In genomic region chr20:49245921-49246740, GRCh38 we compare ENCODE assay signal across 8 cellular contexts. TPM values are rescaled to one million over a fixed set of nuclear protein-coding genes. Genes with fewer than 3 reads are reported as not detected.
DNase-seq lines count a peak whose midpoint lies in the region; ATAC-seq, FAIRE-seq and TF ChIP-seq lines count a peak whose summit lies in the region.

No MANE protein-coding gene starts in this region.

- H3K27ac ChIP-seq in Karpas-422 (ENCODE audit: low read length) (no peak overlapping the region), endothelial cell of umbilical vein (ENCODE audit: insufficient read depth, low read depth, low read length) (no peak overlapping the region)

- H3K36me3 ChIP-seq in Karpas-422 (ENCODE audit: insufficient read depth, low read length) (peaks cover 41% of the 10 kb centered on the region; the same call in 1 of the 2 replicates), endothelial cell of umbilical vein (ENCODE audit: control insufficient read depth in 2 of 2, extremely low read depth in 1 of 2, insufficient read depth in 2 of 2, low read length in 2 of 2) (peaks cover 27 to 42% of the 10 kb centered on the region in 2 experiments), mucosa of descending colon (ENCODE audit: low read depth) (peaks cover 30% of the 10 kb centered on the region)

- peak; percentile 81 for ATAC-seq in mucosa of descending colon
- ATAC-seq in HG03342 (IDR thresholded peaks at IDR 0.05; ENCODE audit: unreplicated experiment) = no peak
- no peak for ATAC-seq in HG02623 (IDR thresholded peaks at IDR 0.05; ENCODE audit: unreplicated experiment)

- H3K4me2 ChIP-seq in Karpas-422 (ENCODE audit: low read depth, low read length, poor library complexity, severe bottlenecking) = no peak overlapping the region
- H3K4me2 ChIP-seq in endothelial cell of umbilical vein (ENCODE audit: insufficient read depth, low read length) = no peak overlapping the region

- H3K27me3 Mint-ChIP-seq in activated T-cell treated with anti-CD3 and anti-CD28 coated beads, Interleukin-2, amount 50 U/mL, for 24 hours = no peaks in the 10 kb centered on the region

- H4K20me1 ChIP-seq in Karpas-422 (ENCODE audit: insufficient read depth, low read depth, low read length) (peaks cover 5% of the 10 kb centered on the region; the same call in 1 of the 2 replicates), endothelial cell of umbilical vein (replicated peaks; ENCODE audit: control insufficient read depth, extremely low read depth, insufficient read depth, low read length) (no peaks in the 10 kb centered on the region)

- H3K4me3 ChIP-seq in Karpas-422 (ENCODE audit: low read length) = no peak overlapping the region
- H3K4me3 ChIP-seq in endothelial cell of umbilical vein (replicated peaks in 1 of 3; ENCODE audit: insufficient read depth in 1 of 3, low read depth in 1 of 3, low read length in 3 of 3) = no peak overlapping the region
- H3K4me3 ChIP-seq in mucosa of descending colon = no peak overlapping the region

- peak; percentile 68 for TF ChIP-seq CTCF in endothelial cell of umbilical vein (IDR thresholded peaks at IDR 0.05; ENCODE audit: extremely low read depth in 1 of 2, insufficient read depth in 1 of 2, low read depth in 1 of 2, low read length in 2 of 2)
- peak; percentile 30 for TF ChIP-seq CTCF in mucosa of descending colon (IDR thresholded peaks at IDR 0.05)

- peaks cover 100% of the 10 kb centered on the region for H3K36me3 Mint-ChIP-seq in activated T-cell treated with anti-CD3 and anti-CD28 coated beads, Interleukin-2, amount 50 U/mL, for 24 hours (ENCODE audit: low read depth)

- H3K9me3 Mint-ChIP-seq in activated T-cell treated with anti-CD3 and anti-CD28 coated beads, Interleukin-2, amount 50 U/mL, for 24 hours = no peaks in the 10 kb centered on the region

- no peak for TF ChIP-seq POLR2A in endothelial cell of umbilical vein (IDR thresholded peaks at IDR 0.05; ENCODE audit: low read depth, low read length)

- H2AFZ ChIP-seq in Karpas-422 (ENCODE audit: low read length) (no peak overlapping the region), endothelial cell of umbilical vein (ENCODE audit: low read depth, low read length) (no peak overlapping the region)

- peaks cover 7% of the 10 kb centered on the region for H3K4me1 Mint-ChIP-seq in activated T-cell treated with anti-CD3 and anti-CD28 coated beads, Interleukin-2, amount 50 U/mL, for 24 hours (ENCODE audit: low read depth)

- H3K27ac Mint-ChIP-seq in activated T-cell treated with anti-CD3 and anti-CD28 coated beads, Interleukin-2, amount 50 U/mL, for 24 hours = peak overlapping the region; percentile 87

- no peaks in the 10 kb centered on the region for H3K9me2 ChIP-seq in Karpas-422 (replicated peaks; ENCODE audit: insufficient read depth, low read length)

- dilution Hi-C loops in endothelial cell of umbilical vein (cut with MboI; ENCODE audit: extremely low pct_ligation_motif_present, low sequenced_read_pairs) = no loop called here

- H3K27me3 ChIP-seq in Karpas-422 (ENCODE audit: low read length) (no peaks in the 10 kb centered on the region), endothelial cell of umbilical vein (ENCODE audit: control insufficient read depth in 2 of 2, insufficient read depth in 2 of 2, low read length in 2 of 2) (no peaks in the 10 kb centered on the region)

- H3K4me1 ChIP-seq in Karpas-422 (ENCODE audit: low read length) (no peaks in the 10 kb centered on the region), endothelial cell of umbilical vein (ENCODE audit: control insufficient read depth, extremely low read depth, insufficient read depth, low read length) (peaks cover 26% of the 10 kb centered on the region), mucosa of descending colon (ENCODE audit: low read depth) (peaks cover 2% of the 10 kb centered on the region)

- POLR2A ChIA-PET in endothelial cell of umbilical vein (lab: Charles Lee) = interaction anchor here (0.5 to 0.9 kb wide), 2 partner anchors 8 to 9 kb away, joined by 3 to 4 read pairs; no protein-coding TSS in a partner anchor

- no peak overlapping the region for H3K4me3 Mint-ChIP-seq in activated T-cell treated with anti-CD3 and anti-CD28 coated beads, Interleukin-2, amount 50 U/mL, for 24 hours

- no TSS peak for BruUV-seq in endothelial cell of umbilical vein (replicated peaks; lab: Mats Ljungman, UMichigan)

- DNase-seq in activated T-cell treated with anti-CD3 and anti-CD28 coated beads, Interleukin-2, amount 50 U/mL, for 24 hours = no peak
- DNase-seq in activated T-cell treated with anti-CD3 and anti-CD28 coated beads, Interleukin-2, amount 50 U/mL, for 1 hour = no peak
- DNase-seq in Karpas-422 (peak; percentile 79), SKM-1 treated with dmso at 0.1 percent for 144 hours (lab: John Stamatoyannopoulos, UW; ENCODE audit: unreplicated experiment) (peak; percentile 33), endothelial cell of umbilical vein (ENCODE audit: low read depth, low spot score) (peak; percentile 72), mucosa of descending colon (peak in 1 of 3 donors; percentile 27)

- H3K79me2 ChIP-seq in Karpas-422 (ENCODE audit: low read length) (no peaks in the 10 kb centered on the region), endothelial cell of umbilical vein (ENCODE audit: control insufficient read depth, insufficient read depth, low read length) (no peaks in the 10 kb centered on the region)

- no peaks in the 10 kb centered on the region for H3K9me1 ChIP-seq in endothelial cell of umbilical vein (replicated peaks; ENCODE audit: control insufficient read depth, extremely low read depth, insufficient read depth, low read length)

- intact Hi-C loops in endothelial cell of umbilical vein (cut with micrococcal nuclease) = loop anchor here (1.0 kb wide), 2 partner anchors 30 to 77 kb away; no protein-coding TSS in a partner anchor
- intact Hi-C loops in mucosa of descending colon (cut with DNase I, micrococcal nuclease) = no loop called here

- CTCF ChIA-PET in endothelial cell of umbilical vein (lab: Charles Lee) = interaction anchor here (0.6 to 6.4 kb wide), 25 partner anchors 9 to 287 kb away, joined by 3 to 121 read pairs (median 5); partner anchors contain the start of genes DDX27 and ZNFX1

- no peak overlapping the region for H3K9ac ChIP-seq in Karpas-422 (ENCODE audit: low read length)
- H3K9ac ChIP-seq in endothelial cell of umbilical vein (replicated peaks; ENCODE audit: extremely low read depth, insufficient read depth, low read length) = no peak overlapping the region

- no peaks in the 10 kb centered on the region for H3K9me3 ChIP-seq in Karpas-422 (ENCODE audit: low read length)
- H3K9me3 ChIP-seq in endothelial cell of umbilical vein (replicated peaks; ENCODE audit: control insufficient read depth, insufficient read depth, low read length) = no peaks in the 10 kb centered on the region
- H3K9me3 ChIP-seq in mucosa of descending colon = no peaks in the 10 kb centered on the region

- FAIRE-seq in endothelial cell of umbilical vein (lab: Jason Lieb, UNC) = peak; percentile 94

TF ChIP-seq in endothelial cell of umbilical vein, 7 proteins besides CTCF, POLR2A, EP300 and RAD21 (continues in another document):
- TF ChIP-seq MYC (IDR thresholded peaks at IDR 0.05; ENCODE audit: low read depth, low read length) (no peak), FOS (IDR thresholded peaks at IDR 0.05; ENCODE audit: borderline replicate concordance, insufficient read depth, low read length) (no peak), POLR2AphosphoS5 (IDR thresholded peaks at IDR 0.05; ENCODE audit: insufficient read depth, low read depth, low read length) (no peak), GATA2 (IDR thresholded peaks at IDR 0.05; ENCODE audit: insufficient read depth, insufficient read length, low read depth, low read length) (peak; percentile 51), EZH2 (IDR thresholded peaks at IDR 0.05; ENCODE audit: borderline replicate concordance, low read depth, low read length, severe bottlenecking) (no peak), JUN (IDR thresholded peaks at IDR 0.05; ENCODE audit: borderline replicate concordance, insufficient read depth, insufficient read length, low read depth) (no peak)

RNA-seq across cellular contexts. Expression of gene DDX27, which starts 26.9 kb away (rescaled TPM):
- 34.5 and 43.7 TPM in 2 replicates for total RNA-seq in Karpas-422 (2014; rRNA removed; shearing (Covaris generic); ENCODE audit: low replicate concordance)
- 25.7 and 26.1 TPM in 2 replicates for total RNA-seq in endothelial cell of umbilical vein
- polyA plus RNA-seq in endothelial cell of umbilical vein = 23.1 and 24.0 TPM in 2 replicates
- 22.6 and 22.7 TPM in 2 replicates for polyA plus RNA-seq in endothelial cell of umbilical vein (2011; cell fraction: cytosol; rRNA removed)
- polyA plus RNA-seq in endothelial cell of umbilical vein (2011; cell fraction: nucleus; rRNA removed) = 36.9 and 40.1 TPM in 2 replicates
- 24.5 and 27.6 TPM in 2 replicates for polyA plus RNA-seq in endothelial cell of umbilical vein (2012)
- 17.7 and 21.1 TPM in 2 replicates for polyA minus RNA-seq in endothelial cell of umbilical vein
- polyA minus RNA-seq in endothelial cell of umbilical vein (2011; cell fraction: cytosol; rRNA and poly(A)+ RNA removed) = 36.2 TPM
- polyA minus RNA-seq in endothelial cell of umbilical vein (2011; cell fraction: nucleus; rRNA and poly(A)+ RNA removed) = 18.0 and 20.7 TPM in 2 replicates
- 10 to 100 TPM; 27.1 to 32.8 (median 32.5) TPM for total RNA-seq in mucosa of descending colon

RNA-seq across cellular contexts. Expression of gene ZNFX1, which starts 31.7 kb away (rescaled TPM):
- 21.7 and 22.2 TPM in 2 replicates for total RNA-seq in Karpas-422 (2014; rRNA removed; shearing (Covaris generic); ENCODE audit: low replicate concordance)
- total RNA-seq in endothelial cell of umbilical vein = 26.5 and 27.9 TPM in 2 replicates
- 6.8 and 8.3 TPM in 2 replicates for polyA plus RNA-seq in endothelial cell of umbilical vein
- 7.8 and 8.6 TPM in 2 replicates for polyA plus RNA-seq in endothelial cell of umbilical vein (2011; cell fraction: cytosol; rRNA removed)
- polyA plus RNA-seq in endothelial cell of umbilical vein (2011; cell fraction: nucleus; rRNA removed) = 10.1 and 13.9 TPM in 2 replicates
- 24.5 and 24.7 TPM in 2 replicates for polyA plus RNA-seq in endothelial cell of umbilical vein (2012)
- polyA minus RNA-seq in endothelial cell of umbilical vein = 24.3 and 29.8 TPM in 2 replicates
- polyA minus RNA-seq in endothelial cell of umbilical vein (2011; cell fraction: cytosol; rRNA and poly(A)+ RNA removed) = 13.3 TPM
- polyA minus RNA-seq in endothelial cell of umbilical vein (2011; cell fraction: nucleus; rRNA and poly(A)+ RNA removed) = 12.7 and 22.2 TPM in 2 replicates
- 10 to 100 TPM; 33.6 to 36.4 (median 35.5) TPM for total RNA-seq in mucosa of descending colon

RNA-seq across cellular contexts. Expression of gene STAU1, which starts 58.0 kb away (rescaled TPM):
- total RNA-seq in Karpas-422 (2014; rRNA removed; shearing (Covaris generic); ENCODE audit: low replicate concordance) = 30.6 and 34.0 TPM in 2 replicates
- total RNA-seq in endothelial cell of umbilical vein = 98.1 and 103 TPM in 2 replicates
- polyA plus RNA-seq in endothelial cell of umbilical vein = 40.9 and 53.1 TPM in 2 replicates
- 68.8 and 70.2 TPM in 2 replicates for polyA plus RNA-seq in endothelial cell of umbilical vein (2011; cell fraction: cytosol; rRNA removed)
- 45.4 and 49.6 TPM in 2 replicates for polyA plus RNA-seq in endothelial cell of umbilical vein (2011; cell fraction: nucleus; rRNA removed)
- polyA plus RNA-seq in endothelial cell of umbilical vein (2012) = 94.8 and 98.0 TPM in 2 replicates
- polyA minus RNA-seq in endothelial cell of umbilical vein = 55.8 and 57.2 TPM in 2 replicates
- 38.0 TPM for polyA minus RNA-seq in endothelial cell of umbilical vein (2011; cell fraction: cytosol; rRNA and poly(A)+ RNA removed)
- 22.6 and 23.6 TPM in 2 replicates for polyA minus RNA-seq in endothelial cell of umbilical vein (2011; cell fraction: nucleus; rRNA and poly(A)+ RNA removed)
- 10 to 100 TPM; 83.8 to 95.7 (median 91.0) TPM for total RNA-seq in mucosa of descending colon

Comparison
In these comparisons a context has a peak if more than half of its experiments do, and no peak if none do; other contexts are left out.
1. DNase-seq: peak in Karpas-422 (single experiment), SKM-1 treated with dmso at 0.1 percent for 144 hours (single experiment) and endothelial cell of umbilical vein (single experiment); none in activated T-cell treated with anti-CD3 and anti-CD28 coated beads, Interleukin-2, amount 50 U/mL, for 24 hours (single experiment) and activated T-cell treated with anti-CD3 and anti-CD28 coated beads, Interleukin-2, amount 50 U/mL, for 1 hour (single experiment).